Comparison of ENCODE assay signal across 8 cellular contexts in the genomic region with DNA sequence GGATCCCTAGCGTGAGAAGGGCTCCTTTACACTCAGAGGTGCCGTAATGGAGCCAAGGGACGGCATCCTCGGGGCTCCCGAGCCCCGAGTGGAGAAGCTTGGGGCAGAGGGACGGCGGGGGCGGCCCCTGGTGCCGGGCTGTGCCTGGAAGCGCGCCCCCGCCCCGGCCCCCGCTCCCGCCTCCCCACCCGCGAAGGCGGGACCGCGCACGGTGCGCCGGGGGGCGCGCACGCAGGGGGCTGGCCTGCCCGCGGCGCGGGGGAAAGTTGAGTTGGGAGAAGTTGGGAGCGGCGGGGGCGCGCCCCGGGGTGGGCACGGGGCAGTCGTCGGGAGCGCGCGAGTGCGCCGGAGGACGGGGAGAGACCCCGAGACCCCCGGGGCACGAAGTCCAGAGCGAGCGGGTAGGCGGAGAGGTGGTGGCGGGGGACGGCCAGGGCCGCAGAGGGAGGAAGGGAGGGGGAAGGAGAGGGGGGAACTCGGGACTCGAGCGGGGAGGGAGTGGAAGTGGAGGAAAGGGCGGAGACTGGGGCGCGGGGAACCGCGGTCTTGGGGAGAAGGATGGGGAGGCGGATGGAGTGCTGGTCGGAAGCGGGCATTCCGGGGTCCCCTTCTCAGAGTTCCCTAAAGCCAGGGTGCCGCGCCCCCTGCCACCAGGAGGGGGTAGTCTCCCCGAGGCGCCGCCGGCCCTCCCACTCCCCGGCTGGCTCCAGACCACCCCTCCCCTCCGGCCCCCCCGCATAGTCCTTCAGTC. TPM values are rescaled to one million over a fixed set of nuclear protein-coding genes. Genes with fewer than 3 reads are reported as not detected.
DNase-seq lines count a peak whose midpoint lies in the region; ATAC-seq and TF ChIP-seq lines count a peak whose summit lies in the region.

Gene SLC4A2 (plus strand): TSS at position 228 of the 751 bp plus-strand sequence. CDS start 2,399 bp downstream, outside the sequence.

- peak; percentile 52 for TF ChIP-seq POLR2A in GM19193 (IDR thresholded peaks at IDR 0.05; ENCODE audit: extremely low read depth, insufficient read depth, insufficient read length)

- peak within 1 kb of the TSS; percentile 70 to 90 (median 85) for H3K27ac ChIP-seq in BLaER1 treated with 17β-estradiol and CSF1 and Interleukin-3, amounts not matched to agents 10 nM and 100 nM
- H3K27ac ChIP-seq in HL-60 (replicated peaks): peak within 1 kb of the TSS; percentile 71

- peaks cover 7 to 28% (median 24%) of the 10 kb centered on the region in 11 experiments for H3K36me3 ChIP-seq in BLaER1 treated with 17β-estradiol and CSF1 and Interleukin-3, amounts not matched to agents 10 nM and 100 nM

- peak within 1 kb of the TSS; percentile 76 to 97 (median 88) for H3K4me3 ChIP-seq in BLaER1 treated with 17β-estradiol and CSF1 and Interleukin-3, amounts not matched to agents 10 nM and 100 nM
- peak within 1 kb of the TSS; percentile 84 for H3K4me3 ChIP-seq in HL-60 (replicated peaks; ENCODE audit: insufficient read depth, low read length)

- H3K36me3 Mint-ChIP-seq in natural killer cell: no peaks in the 10 kb centered on the region

- H3K4me1 Mint-ChIP-seq in natural killer cell: peaks cover 16 to 45% of the 10 kb centered on the region in 2 donors

- H3K4me3 Mint-ChIP-seq in natural killer cell: peak within 1 kb of the TSS; percentile 96

- H3K27ac Mint-ChIP-seq in natural killer cell: peak within 1 kb of the TSS; percentile 91 to 93

- intact Hi-C loops in natural killer cell (cut with micrococcal nuclease): loop anchor here (2.0 kb wide), 1 partner anchor 173 kb away; the partner anchor contains the start of gene CHPF2

- peak within 1 kb of the TSS; percentile 79 to 88 (median 85) for H3K9ac ChIP-seq in BLaER1 treated with 17β-estradiol and CSF1 and Interleukin-3, amounts not matched to agents 10 nM and 100 nM

- peak; percentile 30 to 62 (median 41) for ATAC-seq in natural killer cell

- H3K9me3 ChIP-seq in BLaER1 treated with 17β-estradiol and CSF1 and Interleukin-3, amounts not matched to agents 10 nM and 100 nM (replicated peaks in 1 of 11): no peaks in the 10 kb centered on the region

- no peaks in the 10 kb centered on the region for H3K27me3 Mint-ChIP-seq in natural killer cell (ENCODE audit: low read depth in 2 of 2)

- H3K9me3 Mint-ChIP-seq in natural killer cell: no peaks in the 10 kb centered on the region

- H3K4me1 ChIP-seq in BLaER1 treated with 17β-estradiol and CSF1 and Interleukin-3, amounts not matched to agents 10 nM and 100 nM: peaks cover 39 to 49% (median 44%) of the 10 kb centered on the region in 10 experiments

- peaks cover 20 to 44% (median 29%) of the 10 kb centered on the region in 11 experiments; a peak in 20 of 22 replicates for H4K20me1 ChIP-seq in BLaER1 treated with 17β-estradiol and CSF1 and Interleukin-3, amounts not matched to agents 10 nM and 100 nM

- DNase-seq in HL-60 (ENCODE audit: low read depth in 1 of 2, low spot score in 1 of 2): peak; percentile 81 to 86
- peak; percentile 85 for DNase-seq in RPMI8226
- DNase-seq in activated effector memory CD4-positive, alpha-beta T cell treated with Interleukin-2 at 50 U/mL for 16 hours: peak; percentile 65
- peak; percentile 48 for DNase-seq in fibroblast of peridontal ligament (ENCODE audit: extremely low read depth)
- DNase-seq in natural killer cell: peak; percentile 76
- DNase-seq in stromal cell of bone marrow (ENCODE audit: low read depth): peak; percentile 57

- TF ChIP-seq CTCF in HL-60 (IDR thresholded peaks at IDR 0.05; ENCODE audit: insufficient read depth, low read length): no peak
- peak; percentile 50 for TF ChIP-seq CTCF in natural killer cell (IDR thresholded peaks at IDR 0.05)

- H3K4me2 ChIP-seq in BLaER1 treated with 17β-estradiol and CSF1 and Interleukin-3, amounts not matched to agents 10 nM and 100 nM: peak within 1 kb of the TSS; percentile 87 to 100 (median 97)

- H3K27me3 ChIP-seq in BLaER1 treated with 17β-estradiol and CSF1 and Interleukin-3, amounts not matched to agents 10 nM and 100 nM: no peaks in the 10 kb centered on the region
- H3K27me3 ChIP-seq in HL-60 (ENCODE audit: insufficient read depth, poor library complexity, severe bottlenecking): no peaks in the 10 kb centered on the region

RNA-seq across cellular contexts. Expression of gene SLC4A2, which starts in this region (rescaled TPM):
- 10 to 100 TPM; 60.4 to 87.3 (median 66.1) TPM for total RNA-seq in natural killer cell

Comparison
In these comparisons a context has a peak if more than half of its experiments do, and no peak if none do; other contexts are left out.
1. Peak in every context shown above with its lines: DNase-seq, ATAC-seq, H3K4me3 ChIP-seq and H3K27ac ChIP-seq.